In the genomic region with DNA sequence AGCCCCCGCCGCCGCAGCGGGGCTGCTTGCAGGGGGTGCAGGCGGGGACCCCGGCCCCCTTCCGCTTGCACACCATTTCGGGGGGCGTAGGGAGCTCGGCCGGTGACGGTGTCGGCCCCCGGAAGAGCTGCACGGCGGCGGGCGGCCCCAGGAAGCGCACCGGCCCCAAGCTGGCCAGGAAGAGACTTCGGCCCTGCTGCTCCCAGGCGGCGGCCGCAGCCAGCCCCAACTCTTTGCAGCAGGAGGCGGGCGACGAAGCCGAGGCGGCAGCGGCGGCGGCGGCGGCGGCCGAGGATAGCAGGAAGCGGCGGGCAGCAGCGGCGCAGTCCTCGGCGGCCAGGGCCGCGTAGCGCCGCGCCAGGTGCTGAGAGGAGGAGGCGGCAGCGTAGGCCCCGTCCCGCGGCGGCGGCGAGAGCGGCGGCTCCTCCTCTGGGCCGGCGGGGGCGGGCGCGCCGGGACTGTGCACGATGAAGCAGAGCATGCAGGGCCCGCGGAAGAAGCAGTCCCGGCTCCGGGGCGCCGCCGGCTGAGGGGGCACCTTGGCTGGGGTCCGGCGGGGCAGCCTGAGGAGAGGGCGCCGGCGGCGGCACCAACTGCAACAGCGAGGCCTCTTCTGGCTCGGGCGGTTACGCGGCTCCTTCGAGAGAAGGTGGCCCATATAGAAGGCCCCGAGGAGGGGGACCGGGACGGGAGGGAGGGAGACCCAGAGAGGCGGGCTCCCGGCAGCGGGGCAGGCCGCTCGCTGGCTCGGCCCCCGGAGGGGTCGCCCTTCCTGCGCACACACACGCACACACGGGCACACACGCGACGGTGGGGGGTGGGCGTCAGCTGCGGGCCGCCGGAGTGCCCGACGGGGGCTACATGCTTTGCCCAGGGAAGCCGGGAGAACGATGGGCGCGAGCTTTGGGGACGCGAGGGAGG, we compare ENCODE assay signal across 1 cellular context.
TF ChIP-seq lines count a peak whose summit lies in the region.

No MANE protein-coding gene starts in this region.

TF ChIP-seq in HepG2, 621 proteins besides CTCF, POLR2A, EP300 and RAD21 (continued from another document and continues in another):
- TF ChIP-seq FOXP4 (CRISPR knock-in tag; IDR thresholded peaks at IDR 0.05), result no peak
- no peak for TF ChIP-seq CC2D1A (CRISPR knock-in tag; IDR thresholded peaks at IDR 0.05)
- TF ChIP-seq RNF2 (conservative IDR thresholded peaks at IDR 0.05; ENCODE audit: low read depth), result no peak
- TF ChIP-seq RARG (CRISPR knock-in tag; IDR thresholded peaks at IDR 0.05; ENCODE audit: low read depth), result no peak
- TF ChIP-seq ZNF609 (CRISPR knock-in tag; IDR thresholded peaks at IDR 0.05; ENCODE audit: borderline replicate concordance), result no peak; the same call in 1 of the 2 replicates
- no peak for TF ChIP-seq ZBTB25 (CRISPR knock-in tag; IDR thresholded peaks at IDR 0.05)
- TF ChIP-seq KAT8 (CRISPR knock-in tag; IDR thresholded peaks at IDR 0.05), result no peak
- TF ChIP-seq PRPF4 (IDR thresholded peaks at IDR 0.05; ENCODE audit: low read depth, low read length, poor library complexity, severe bottlenecking), result no peak
- TF ChIP-seq ZMYM4 (CRISPR knock-in tag; IDR thresholded peaks at IDR 0.05), result no peak
- no peak for TF ChIP-seq FLYWCH1 (CRISPR knock-in tag; IDR thresholded peaks at IDR 0.05)
- TF ChIP-seq HDAC6 (IDR thresholded peaks at IDR 0.05; ENCODE audit: low read depth, low read length), result no peak
- TF ChIP-seq ZKSCAN1 (IDR thresholded peaks at IDR 0.05; ENCODE audit: low read length), result no peak
- no peak for TF ChIP-seq HNF1A (IDR thresholded peaks at IDR 0.05; ENCODE audit: low read depth)
- TF ChIP-seq HNF1A (CRISPR knock-in tag; IDR thresholded peaks at IDR 0.05; ENCODE audit: borderline replicate concordance), result 0 out of 2 replicates have a peak, but pooled peaks have one; percentile 9
- TF ChIP-seq MLLT10 (CRISPR knock-in tag; IDR thresholded peaks at IDR 0.05), result no peak
- no peak for TF ChIP-seq ZNF546 (CRISPR knock-in tag; conservative IDR thresholded peaks at IDR 0.05)
- TF ChIP-seq U2AF2 (IDR thresholded peaks at IDR 0.05; ENCODE audit: low read depth, low read length), result no peak
- no peak for TF ChIP-seq YEATS2 (CRISPR knock-in tag; IDR thresholded peaks at IDR 0.05; ENCODE audit: borderline replicate concordance)
- no peak for TF ChIP-seq RFXANK (CRISPR knock-in tag; IDR thresholded peaks at IDR 0.05)
- no peak for TF ChIP-seq DRAP1 (CRISPR knock-in tag; IDR thresholded peaks at IDR 0.05)
- TF ChIP-seq SUZ12 (IDR thresholded peaks at IDR 0.05; ENCODE audit: low read depth, low read length), result no peak
- no peak for TF ChIP-seq ZZZ3 (CRISPR knock-in tag; IDR thresholded peaks at IDR 0.05; ENCODE audit: borderline replicate concordance)
- 0 out of 2 replicates have a peak, but pooled peaks have one; percentile 22 for TF ChIP-seq SMAD3 (CRISPR knock-in tag; IDR thresholded peaks at IDR 0.05)
- TF ChIP-seq, protein P1, sequence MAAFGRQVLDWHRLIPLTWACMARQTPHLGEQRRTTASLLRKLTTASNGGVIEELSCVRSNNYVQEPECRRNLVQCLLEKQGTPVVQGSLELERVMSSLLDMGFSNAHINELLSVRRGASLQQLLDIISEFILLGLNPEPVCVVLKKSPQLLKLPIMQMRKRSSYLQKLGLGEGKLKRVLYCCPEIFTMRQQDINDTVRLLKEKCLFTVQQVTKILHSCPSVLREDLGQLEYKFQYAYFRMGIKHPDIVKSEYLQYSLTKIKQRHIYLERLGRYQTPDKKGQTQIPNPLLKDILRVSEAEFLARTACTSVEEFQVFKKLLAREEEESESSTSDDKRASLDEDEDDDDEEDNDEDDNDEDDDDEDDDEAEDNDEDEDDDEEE (CRISPR knock-in tag; IDR thresholded peaks at IDR 0.05), result no peak
- peak; percentile 48 for TF ChIP-seq TBX2 (CRISPR knock-in tag; IDR thresholded peaks at IDR 0.05; ENCODE audit: borderline replicate concordance)
- TF ChIP-seq SRF (IDR thresholded peaks at IDR 0.05; ENCODE audit: low read depth, low read length), result no peak
- TF ChIP-seq, protein P2, sequence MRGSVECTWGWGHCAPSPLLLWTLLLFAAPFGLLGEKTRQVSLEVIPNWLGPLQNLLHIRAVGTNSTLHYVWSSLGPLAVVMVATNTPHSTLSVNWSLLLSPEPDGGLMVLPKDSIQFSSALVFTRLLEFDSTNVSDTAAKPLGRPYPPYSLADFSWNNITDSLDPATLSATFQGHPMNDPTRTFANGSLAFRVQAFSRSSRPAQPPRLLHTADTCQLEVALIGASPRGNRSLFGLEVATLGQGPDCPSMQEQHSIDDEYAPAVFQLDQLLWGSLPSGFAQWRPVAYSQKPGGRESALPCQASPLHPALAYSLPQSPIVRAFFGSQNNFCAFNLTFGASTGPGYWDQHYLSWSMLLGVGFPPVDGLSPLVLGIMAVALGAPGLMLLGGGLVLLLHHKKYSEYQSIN (CRISPR knock-in tag; IDR thresholded peaks at IDR 0.05; ENCODE audit: borderline replicate concordance), result no peak
- TF ChIP-seq ZNF180 (CRISPR knock-in tag; IDR thresholded peaks at IDR 0.05; ENCODE audit: borderline replicate concordance, low read depth), result no peak
- TF ChIP-seq ZNF761 (CRISPR knock-in tag; conservative IDR thresholded peaks at IDR 0.05), result no peak
- TF ChIP-seq, protein P3, sequence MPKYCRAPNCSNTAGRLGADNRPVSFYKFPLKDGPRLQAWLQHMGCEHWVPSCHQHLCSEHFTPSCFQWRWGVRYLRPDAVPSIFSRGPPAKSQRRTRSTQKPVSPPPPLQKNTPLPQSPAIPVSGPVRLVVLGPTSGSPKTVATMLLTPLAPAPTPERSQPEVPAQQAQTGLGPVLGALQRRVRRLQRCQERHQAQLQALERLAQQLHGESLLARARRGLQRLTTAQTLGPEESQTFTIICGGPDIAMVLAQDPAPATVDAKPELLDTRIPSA (CRISPR knock-in tag; IDR thresholded peaks at IDR 0.05; ENCODE audit: borderline replicate concordance), result no peak
- TF ChIP-seq FOXO4 (CRISPR knock-in tag; conservative IDR thresholded peaks at IDR 0.05), result no peak
- no peak for TF ChIP-seq SATB2 (CRISPR knock-in tag; IDR thresholded peaks at IDR 0.05)
